8 cellular contexts compared by ENCODE assay signal in the genomic region with DNA sequence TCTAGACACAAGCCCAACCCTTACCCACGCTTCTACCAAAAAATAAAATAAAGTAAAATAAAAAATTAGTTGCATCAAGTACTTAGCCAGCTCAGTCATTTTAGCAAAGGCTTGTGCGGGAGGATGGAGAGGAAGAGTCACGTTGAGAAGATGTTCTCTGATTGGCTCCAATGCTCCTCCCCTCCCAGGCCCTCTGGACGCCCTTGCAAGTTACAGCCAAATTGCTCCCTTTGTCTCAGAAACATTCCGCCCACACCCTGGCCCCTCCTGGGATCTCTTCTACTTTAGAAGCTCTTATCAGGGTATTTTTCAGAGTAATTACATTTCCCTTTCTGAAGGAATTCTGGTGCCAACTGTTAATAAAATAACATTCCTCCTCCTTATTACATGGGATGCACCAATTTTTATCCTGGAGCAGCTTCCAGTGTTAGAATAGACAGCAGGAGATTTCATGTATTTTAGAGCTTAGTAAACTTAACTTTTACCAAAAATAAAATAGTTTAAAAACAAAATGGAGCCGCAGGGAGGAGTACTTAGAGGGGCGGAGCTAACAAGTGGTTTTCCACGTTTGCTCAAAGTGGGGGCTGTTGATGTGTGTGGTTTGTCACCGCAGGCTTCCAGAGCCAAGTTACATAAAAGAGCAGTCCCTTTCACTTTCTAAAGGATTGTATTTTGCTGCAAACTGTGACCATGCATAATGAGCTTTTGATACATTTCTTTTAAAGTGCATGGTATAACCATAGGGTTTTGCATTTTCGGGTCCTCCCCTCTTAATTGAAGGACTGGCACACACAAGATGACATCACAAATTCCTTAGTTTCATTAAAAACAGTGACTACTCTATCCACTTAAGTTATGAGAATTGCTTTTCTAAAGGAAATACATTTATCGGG.
DNase-seq lines count a peak whose midpoint lies in the region; ATAC-seq and TF ChIP-seq lines count a peak whose summit lies in the region.

No MANE protein-coding gene starts in this region.

- DNase-seq in NCI-H510A treated with DMSO at 0.1 percent for 48 hours (lab: John Stamatoyannopoulos, UW) (peak; percentile 5), NCI-H510A (lab: John Stamatoyannopoulos, UW) (no peak), Panc1 (ENCODE audit: low read depth, low spot score) (no peak), iPS-NIHi7 (ENCODE audit: extremely low spot score) (peak; percentile 83), NAMALWA (ENCODE audit: low spot score) (no peak)
- DNase-seq in activated naive CD8-positive, alpha-beta T cell treated with anti-CD3 and anti-CD28 coated beads for 36 hours, result peak; percentile 69
- peak in 2 of 3 donors; percentile 11 to 33 for DNase-seq in stimulated activated CD4-positive, alpha-beta T cell treated with anti-CD3 and anti-CD28 coated beads, TNF-alpha, amount 100 ng/mL, for 48 hours (ENCODE audit: low read depth in 3 of 3)

- ATAC-seq in Panc1 (peak; percentile 34; the same call in 1 of the 2 replicates), GM21529 (IDR thresholded peaks at IDR 0.05; ENCODE audit: unreplicated experiment) (no peak)

- in situ Hi-C loops in Panc1 (cut with HindIII; ENCODE audit: low pct_unique_long_range_greater_than_20kb, low sequenced_read_pairs), result no loop called here

- H3K27ac Mint-ChIP-seq in activated naive CD8-positive, alpha-beta T cell treated with anti-CD3 and anti-CD28 coated beads for 36 hours, result peak overlapping the region; percentile 92

- H3K4me1 ChIP-seq in Panc1 (ENCODE audit: control insufficient read depth, insufficient read depth, low read length), result peaks cover 8% of the 10 kb centered on the region

- intact Hi-C loops in Panc1 (cut with micrococcal nuclease; ENCODE audit: unreplicated experiment), result no loop called here

- H3K36me3 ChIP-seq in Panc1 (ENCODE audit: control insufficient read depth, insufficient read depth, low read length), result no peaks in the 10 kb centered on the region

- TF ChIP-seq CTCF in Panc1 (IDR thresholded peaks at IDR 0.05), result no peak

- peak overlapping the region; percentile 62 for H3K4me3 Mint-ChIP-seq in activated naive CD8-positive, alpha-beta T cell treated with anti-CD3 and anti-CD28 coated beads for 36 hours

- H3K36me3 Mint-ChIP-seq in activated naive CD8-positive, alpha-beta T cell treated with anti-CD3 and anti-CD28 coated beads for 36 hours, result peaks cover 12% of the 10 kb centered on the region

- no peaks in the 10 kb centered on the region for H3K27me3 ChIP-seq in Panc1 (ENCODE audit: control insufficient read depth, insufficient read depth, low read length)

- no peaks in the 10 kb centered on the region for H3K27me3 Mint-ChIP-seq in activated naive CD8-positive, alpha-beta T cell treated with anti-CD3 and anti-CD28 coated beads for 36 hours

- H3K4me3 ChIP-seq in Panc1 (ENCODE audit: low read depth in 2 of 2, low read length in 2 of 2), result no peak overlapping the region

- CTCF ChIA-PET in Panc1 (lab: Charles Lee), result no interaction called here

- POLR2A ChIA-PET in Panc1 (lab: Charles Lee), result interaction anchor here (0.5 kb wide), 1 partner anchor 165 kb away, joined by 13 read pairs; no protein-coding TSS in a partner anchor

- H3K9me3 Mint-ChIP-seq in activated naive CD8-positive, alpha-beta T cell treated with anti-CD3 and anti-CD28 coated beads for 36 hours, result peaks cover 13% of the 10 kb centered on the region

- peak overlapping the region; percentile 75 for H3K27ac ChIP-seq in Panc1 (ENCODE audit: low read length)

- H3K4me1 Mint-ChIP-seq in activated naive CD8-positive, alpha-beta T cell treated with anti-CD3 and anti-CD28 coated beads for 36 hours, result peaks cover 52% of the 10 kb centered on the region

- BruUV-seq in Panc1 (replicated peaks; lab: Mats Ljungman, UMichigan), result no TSS peak

- peaks cover 4% of the 10 kb centered on the region; the same call in 1 of the 2 replicates for H3K9me3 ChIP-seq in Panc1 (ENCODE audit: control insufficient read depth, insufficient read depth, low read depth, low read length)

Comparison
In these comparisons a context has a peak if more than half of its experiments do, and no peak if none do; other contexts are left out.
1. DNase-seq: peak in NCI-H510A treated with DMSO at 0.1 percent for 48 hours (single experiment), activated naive CD8-positive, alpha-beta T cell treated with anti-CD3 and anti-CD28 coated beads for 36 hours (single experiment), iPS-NIHi7 (single experiment) and stimulated activated CD4-positive, alpha-beta T cell treated with anti-CD3 and anti-CD28 coated beads, TNF-alpha, amount 100 ng/mL, for 48 hours (2 of 3); none in NCI-H510A (single experiment), Panc1 (single experiment) and NAMALWA (single experiment).